Comparison of ENCODE assay signal across 2 cellular contexts in genomic region chr17:48027322-48027981, GRCh38.
TF ChIP-seq lines count a peak whose summit lies in the region.

No MANE protein-coding gene starts in this region.

TF ChIP-seq in A549, 52 proteins besides CTCF, POLR2A, EP300 and RAD21:
- TF ChIP-seq ZSCAN20 (CRISPR knock-in tag; IDR thresholded peaks at IDR 0.05) = no peak
- no peak for TF ChIP-seq BHLHE40 (IDR thresholded peaks at IDR 0.05; ENCODE audit: low read depth, low read length)
- 0 out of 2 replicates have a peak, but pooled peaks have one; percentile 25 for TF ChIP-seq KDM1A (IDR thresholded peaks at IDR 0.05; ENCODE audit: low read depth)
- no peak for TF ChIP-seq BCL3 (IDR thresholded peaks at IDR 0.05)
- peak; percentile 47 for TF ChIP-seq ZFP36 (IDR thresholded peaks at IDR 0.05; ENCODE audit: borderline replicate concordance, partially characterized antibody)
- TF ChIP-seq JUNB (IDR thresholded peaks at IDR 0.05) = no peak
- no peak for TF ChIP-seq HEYL (CRISPR knock-in tag; IDR thresholded peaks at IDR 0.05)

TF ChIP-seq in IMR-90, 13 proteins besides CTCF, POLR2A, EP300 and RAD21:
- TF ChIP-seq USF2 (IDR thresholded peaks at IDR 0.05; ENCODE audit: low read depth, low read length) (no peak), RCOR1 (IDR thresholded peaks at IDR 0.05; ENCODE audit: insufficient replicate concordance, low read length) (no peak), MXI1 (IDR thresholded peaks at IDR 0.05; ENCODE audit: borderline replicate concordance, low read depth, low read length) (no peak), CEBPB (IDR thresholded peaks at IDR 0.05; ENCODE audit: low read depth, low read length) (no peak), MAFK (IDR thresholded peaks at IDR 0.05; ENCODE audit: low read depth, low read length) (no peak), CHD1 (IDR thresholded peaks at IDR 0.05; ENCODE audit: low read depth, low read length) (no peak), MAZ (IDR thresholded peaks at IDR 0.05; ENCODE audit: borderline replicate concordance, low read depth, low read length) (no peak), SMC3 (IDR thresholded peaks at IDR 0.05; ENCODE audit: low read depth, low read length) (no peak), NFE2L2 (IDR thresholded peaks at IDR 0.05; ENCODE audit: low read depth, low read length) (no peak), RFX5 (IDR thresholded peaks at IDR 0.05; ENCODE audit: low read depth, low read length) (no peak), FOS (IDR thresholded peaks at IDR 0.05; ENCODE audit: low read depth, low read length) (no peak), ELK1 (IDR thresholded peaks at IDR 0.05; ENCODE audit: borderline replicate concordance, low read depth, low read length) (no peak), BHLHE40 (IDR thresholded peaks at IDR 0.05; ENCODE audit: low read depth, low read length) (no peak)
TF ChIP-seq in IMR-90: peak in this region for 0.
